In the genomic region with DNA sequence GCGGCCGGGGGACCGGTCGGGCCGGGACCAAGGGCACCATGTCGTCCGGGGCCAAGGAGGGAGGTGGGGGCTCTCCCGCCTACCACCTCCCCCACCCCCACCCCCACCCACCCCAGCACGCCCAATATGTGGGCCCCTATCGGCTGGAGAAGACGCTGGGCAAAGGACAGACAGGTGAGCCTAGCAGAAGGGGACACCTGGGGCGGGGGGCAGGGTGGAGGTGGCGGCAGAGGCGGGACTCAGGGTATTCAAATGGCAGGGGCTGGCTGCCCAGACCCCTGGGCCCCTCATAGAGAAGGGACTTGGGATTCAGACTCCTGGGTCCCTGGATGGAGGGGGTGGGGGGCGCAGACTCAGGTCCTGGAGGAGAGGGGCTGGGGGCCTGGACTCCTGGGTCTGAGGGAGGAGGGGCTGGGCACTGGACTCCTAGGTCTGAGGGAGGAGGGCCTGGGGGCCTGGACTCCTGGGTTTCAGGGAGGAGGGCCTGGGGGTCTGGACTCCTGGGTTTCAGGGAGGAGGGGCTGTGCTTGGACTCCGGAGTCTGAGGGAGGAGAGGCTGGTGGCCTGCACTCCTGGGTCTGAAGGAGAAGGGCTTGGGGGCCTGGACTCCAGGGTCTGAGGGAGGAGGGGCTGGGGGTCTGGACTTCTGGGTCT, we compare ENCODE assay signal across 1 cellular context.
TF ChIP-seq lines count a peak whose summit lies in the region.

No MANE protein-coding gene starts in this region.

TF ChIP-seq in HepG2, 621 proteins besides CTCF, POLR2A, EP300 and RAD21:
- TF ChIP-seq, protein P1, sequence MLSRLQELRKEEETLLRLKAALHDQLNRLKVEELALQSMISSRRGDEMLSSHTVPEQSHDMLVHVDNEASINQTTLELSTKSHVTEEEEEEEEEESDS (CRISPR knock-in tag; IDR thresholded peaks at IDR 0.05; ENCODE audit: borderline replicate concordance): no peak
- TF ChIP-seq KAT8 (CRISPR knock-in tag; IDR thresholded peaks at IDR 0.05): no peak
- no peak for TF ChIP-seq POLR2G (IDR thresholded peaks at IDR 0.05; ENCODE audit: low read depth, low read length)
- TF ChIP-seq, protein P2, sequence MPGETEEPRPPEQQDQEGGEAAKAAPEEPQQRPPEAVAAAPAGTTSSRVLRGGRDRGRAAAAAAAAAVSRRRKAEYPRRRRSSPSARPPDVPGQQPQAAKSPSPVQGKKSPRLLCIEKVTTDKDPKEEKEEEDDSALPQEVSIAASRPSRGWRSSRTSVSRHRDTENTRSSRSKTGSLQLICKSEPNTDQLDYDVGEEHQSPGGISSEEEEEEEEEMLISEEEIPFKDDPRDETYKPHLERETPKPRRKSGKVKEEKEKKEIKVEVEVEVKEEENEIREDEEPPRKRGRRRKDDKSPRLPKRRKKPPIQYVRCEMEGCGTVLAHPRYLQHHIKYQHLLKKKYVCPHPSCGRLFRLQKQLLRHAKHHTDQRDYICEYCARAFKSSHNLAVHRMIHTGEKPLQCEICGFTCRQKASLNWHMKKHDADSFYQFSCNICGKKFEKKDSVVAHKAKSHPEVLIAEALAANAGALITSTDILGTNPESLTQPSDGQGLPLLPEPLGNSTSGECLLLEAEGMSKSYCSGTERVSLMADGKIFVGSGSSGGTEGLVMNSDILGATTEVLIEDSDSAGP (CRISPR knock-in tag; IDR thresholded peaks at IDR 0.05; ENCODE audit: borderline replicate concordance): no peak
- no peak for TF ChIP-seq PCBP1 (IDR thresholded peaks at IDR 0.05; ENCODE audit: borderline replicate concordance, low read depth, low read length)
- no peak for TF ChIP-seq HOXA7 (CRISPR knock-in tag; IDR thresholded peaks at IDR 0.05)
- TF ChIP-seq, protein P3, sequence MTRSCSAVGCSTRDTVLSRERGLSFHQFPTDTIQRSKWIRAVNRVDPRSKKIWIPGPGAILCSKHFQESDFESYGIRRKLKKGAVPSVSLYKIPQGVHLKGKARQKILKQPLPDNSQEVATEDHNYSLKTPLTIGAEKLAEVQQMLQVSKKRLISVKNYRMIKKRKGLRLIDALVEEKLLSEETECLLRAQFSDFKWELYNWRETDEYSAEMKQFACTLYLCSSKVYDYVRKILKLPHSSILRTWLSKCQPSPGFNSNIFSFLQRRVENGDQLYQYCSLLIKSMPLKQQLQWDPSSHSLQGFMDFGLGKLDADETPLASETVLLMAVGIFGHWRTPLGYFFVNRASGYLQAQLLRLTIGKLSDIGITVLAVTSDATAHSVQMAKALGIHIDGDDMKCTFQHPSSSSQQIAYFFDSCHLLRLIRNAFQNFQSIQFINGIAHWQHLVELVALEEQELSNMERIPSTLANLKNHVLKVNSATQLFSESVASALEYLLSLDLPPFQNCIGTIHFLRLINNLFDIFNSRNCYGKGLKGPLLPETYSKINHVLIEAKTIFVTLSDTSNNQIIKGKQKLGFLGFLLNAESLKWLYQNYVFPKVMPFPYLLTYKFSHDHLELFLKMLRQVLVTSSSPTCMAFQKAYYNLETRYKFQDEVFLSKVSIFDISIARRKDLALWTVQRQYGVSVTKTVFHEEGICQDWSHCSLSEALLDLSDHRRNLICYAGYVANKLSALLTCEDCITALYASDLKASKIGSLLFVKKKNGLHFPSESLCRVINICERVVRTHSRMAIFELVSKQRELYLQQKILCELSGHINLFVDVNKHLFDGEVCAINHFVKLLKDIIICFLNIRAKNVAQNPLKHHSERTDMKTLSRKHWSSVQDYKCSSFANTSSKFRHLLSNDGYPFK (CRISPR knock-in tag; IDR thresholded peaks at IDR 0.05; ENCODE audit: borderline replicate concordance): no peak
- TF ChIP-seq THYN1 (CRISPR knock-in tag; IDR thresholded peaks at IDR 0.05; ENCODE audit: borderline replicate concordance, low read depth): no peak
- TF ChIP-seq HNRNPL (IDR thresholded peaks at IDR 0.05; ENCODE audit: low read depth, low read length): no peak
- no peak for TF ChIP-seq NR2F6 (IDR thresholded peaks at IDR 0.05)
- TF ChIP-seq NR2F6 (CRISPR knock-in tag; IDR thresholded peaks at IDR 0.05): no peak
- no peak for TF ChIP-seq XBP1 (CRISPR knock-in tag; IDR thresholded peaks at IDR 0.05)
- TF ChIP-seq, protein P4, sequence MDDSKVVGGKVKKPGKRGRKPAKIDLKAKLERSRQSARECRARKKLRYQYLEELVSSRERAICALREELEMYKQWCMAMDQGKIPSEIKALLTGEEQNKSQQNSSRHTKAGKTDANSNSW (CRISPR knock-in tag; IDR thresholded peaks at IDR 0.05; ENCODE audit: borderline replicate concordance): no peak
- TF ChIP-seq RXRB (CRISPR knock-in tag; IDR thresholded peaks at IDR 0.05; ENCODE audit: borderline replicate concordance): no peak
- TF ChIP-seq ZNF264 (CRISPR knock-in tag; IDR thresholded peaks at IDR 0.05): no peak
- TF ChIP-seq ZNF235 (CRISPR knock-in tag; IDR thresholded peaks at IDR 0.05; ENCODE audit: borderline replicate concordance): no peak
- TF ChIP-seq, protein P5, sequence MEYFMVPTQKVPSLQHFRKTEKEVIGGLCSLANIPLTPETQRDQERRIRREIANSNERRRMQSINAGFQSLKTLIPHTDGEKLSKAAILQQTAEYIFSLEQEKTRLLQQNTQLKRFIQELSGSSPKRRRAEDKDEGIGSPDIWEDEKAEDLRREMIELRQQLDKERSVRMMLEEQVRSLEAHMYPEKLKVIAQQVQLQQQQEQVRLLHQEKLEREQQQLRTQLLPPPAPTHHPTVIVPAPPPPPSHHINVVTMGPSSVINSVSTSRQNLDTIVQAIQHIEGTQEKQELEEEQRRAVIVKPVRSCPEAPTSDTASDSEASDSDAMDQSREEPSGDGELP (IDR thresholded peaks at IDR 0.05; ENCODE audit: borderline replicate concordance, low read depth): no peak
